ENCODE assay signal across 8 cellular contexts in genomic region chr2:8487461-8487932, GRCh38.
DNase-seq lines count a peak whose midpoint lies in the region; ATAC-seq and TF ChIP-seq lines count a peak whose summit lies in the region.

No MANE protein-coding gene starts in this region.

- H3K36me3 Mint-ChIP-seq in mesothelial cell of epicardium = no peaks in the 10 kb centered on the region

- peak overlapping the region; percentile 17 for H3K4me3 Mint-ChIP-seq in mesothelial cell of epicardium

- peaks cover 8% of the 10 kb centered on the region for H3K9me3 Mint-ChIP-seq in mesothelial cell of epicardium

- ATAC-seq in GM18498 (IDR thresholded peaks at IDR 0.05; ENCODE audit: unreplicated experiment) = peak; percentile 34
- ATAC-seq in HG02571 (IDR thresholded peaks at IDR 0.05; ENCODE audit: unreplicated experiment) = peak; percentile 20
- no peak for ATAC-seq in GM18519 (IDR thresholded peaks at IDR 0.05; ENCODE audit: low FRiP score, unreplicated experiment)

- DNase-seq in UCSD-AML1 (lab: John Stamatoyannopoulos, UW; ENCODE audit: unreplicated experiment) = peak; percentile 47
- no peak for DNase-seq in mesothelial cell of epicardium (ENCODE audit: low spot score in 2 of 2, unreplicated experiment in 2 of 2)
- no peak for DNase-seq in SHP77 (lab: John Stamatoyannopoulos, UW)
- DNase-seq in OCI-M2 (lab: John Stamatoyannopoulos, UW; ENCODE audit: unreplicated experiment) = no peak
- DNase-seq in H4 (ENCODE audit: low spot score) = no peak

- H3K4me1 Mint-ChIP-seq in mesothelial cell of epicardium = peaks cover 44% of the 10 kb centered on the region

- peak overlapping the region; percentile 52 for H3K27ac Mint-ChIP-seq in mesothelial cell of epicardium

- no peaks in the 10 kb centered on the region for H3K27me3 Mint-ChIP-seq in mesothelial cell of epicardium (ENCODE audit: low read depth)

- no peak for TF ChIP-seq CTCF in mesothelial cell of epicardium (IDR thresholded peaks at IDR 0.05; ENCODE audit: unreplicated experiment)
